In genomic region chr15:92806763-92807162, GRCh38 we compare ENCODE assay signal across 12 cellular contexts.
DNase-seq lines count a peak whose midpoint lies in the region; ATAC-seq and TF ChIP-seq lines count a peak whose summit lies in the region.
"Had no signal": no experiment of that assay in that cellular context is flagged by ENCODE, and none has a peak within 500 bp of the region (broad histone marks: within the 10 kb centered on the region; RNA-seq: fewer than 3 reads in every experiment).

No MANE protein-coding gene starts in this region.

- ATAC-seq in left ventricle myocardium superior (no peak), Right ventricle myocardium inferior (no peak), sciatic nerve (no peak), HG03439 (IDR thresholded peaks at IDR 0.05; ENCODE audit: unreplicated experiment) (no peak), HG02885 (IDR thresholded peaks at IDR 0.05; ENCODE audit: poor library complexity, unreplicated experiment) (no peak), omental fat pad (ENCODE audit: low FRiP score) (no peak)

- H3K4me3 ChIP-seq in breast epithelium = no peak overlapping the region
- H3K4me3 ChIP-seq: SK-N-MC had no signal

- TF ChIP-seq CTCF in breast epithelium (IDR thresholded peaks at IDR 0.05) (no peak), omental fat pad (IDR thresholded peaks at IDR 0.05) (no peak)

- DNase-seq in left ventricle myocardium superior (peak; percentile 50), Right ventricle myocardium inferior (ENCODE audit: missing footprints) (no peak), breast epithelium (ENCODE audit: low spot score in 2 of 2) (no peak), sciatic nerve (ENCODE audit: low spot score) (peak; percentile 75), omental fat pad (ENCODE audit: low spot score) (no peak), NK-92 (lab: John Stamatoyannopoulos, UW; ENCODE audit: unreplicated experiment) (no peak)
- DNase-seq: activated CD4-positive, CD25-positive, alpha-beta regulatory T cell treated with anti-CD3 and anti-CD28 coated beads, Interleukin-2, amount 50 U/mL, for 72 hours; NCI-H1417 treated with DMSO at 0.1 percent for 48 hours; T-helper 9 cell had no signal

- no peaks in the 10 kb centered on the region for H3K27me3 ChIP-seq in breast epithelium

- no peaks in the 10 kb centered on the region for H3K9me3 ChIP-seq in breast epithelium

- H3K4me1 ChIP-seq in breast epithelium = peaks cover 6 to 13% of the 10 kb centered on the region in 2 donors

- peak overlapping the region; percentile 38 to 99 for H3K27ac ChIP-seq in breast epithelium
- H3K27ac ChIP-seq: SK-N-MC had no signal

- no peak for TF ChIP-seq POLR2A in breast epithelium (IDR thresholded peaks at IDR 0.05)

- intact Hi-C loops in left ventricle myocardium superior (cut with micrococcal nuclease) = loop anchor here (10.0 kb wide), 1 partner anchor 108 kb away; no protein-coding TSS in a partner anchor
- intact Hi-C loops in Right ventricle myocardium inferior (cut with DNase I) = no loop called here
- intact Hi-C loops in breast epithelium (cut with DNase I; ENCODE audit: low total_unique reads) = loop anchor here (10.0 kb wide), 1 partner anchor 108 kb away; no protein-coding TSS in a partner anchor
- intact Hi-C loops in sciatic nerve (cut with DNase I) = loop anchor here (5.0 kb wide), 1 partner anchor 111 kb away; no protein-coding TSS in a partner anchor

- H3K36me3 ChIP-seq in breast epithelium = no peaks in the 10 kb centered on the region

Comparison
In these comparisons a context has a peak if more than half of its experiments do, and no peak if none do; other contexts are left out.
1. DNase-seq: peak in left ventricle myocardium superior (single experiment) and sciatic nerve (single experiment); none in Right ventricle myocardium inferior (single experiment), breast epithelium (0 of 2), omental fat pad (single experiment) and NK-92 (single experiment).